2 cellular contexts compared by ENCODE assay signal in genomic region chr1:159869173-159869572, GRCh38.
TF ChIP-seq lines count a peak whose summit lies in the region.

No MANE protein-coding gene starts in this region.

TF ChIP-seq in GM23338, 12 proteins besides CTCF, POLR2A, EP300 and RAD21 (continued from another document):
- TF ChIP-seq REST (IDR thresholded peaks at IDR 0.05; ENCODE audit: unreplicated experiment) (no peak), NANOG (IDR thresholded peaks at IDR 0.05; ENCODE audit: borderline replicate concordance) (no peak), ZNF462 (CRISPR knock-in tag; IDR thresholded peaks at IDR 0.05) (no peak)

TF ChIP-seq in SK-N-SH treated with all-trans-retinoic acid at 6 μM for 48 hours, 23 proteins besides CTCF, POLR2A, EP300 and RAD21 (continued from another document):
- TF ChIP-seq PATZ1 (CRISPR knock-in tag; IDR thresholded peaks at IDR 0.05; ENCODE audit: borderline replicate concordance) (no peak), CSRNP3 (CRISPR knock-in tag; IDR thresholded peaks at IDR 0.05) (no peak), CSDC2 (CRISPR knock-in tag; IDR thresholded peaks at IDR 0.05) (no peak), PPARA (CRISPR knock-in tag; IDR thresholded peaks at IDR 0.05; ENCODE audit: borderline replicate concordance) (no peak)
